ENCODE assay signal across 2 cellular contexts in the genomic region with DNA sequence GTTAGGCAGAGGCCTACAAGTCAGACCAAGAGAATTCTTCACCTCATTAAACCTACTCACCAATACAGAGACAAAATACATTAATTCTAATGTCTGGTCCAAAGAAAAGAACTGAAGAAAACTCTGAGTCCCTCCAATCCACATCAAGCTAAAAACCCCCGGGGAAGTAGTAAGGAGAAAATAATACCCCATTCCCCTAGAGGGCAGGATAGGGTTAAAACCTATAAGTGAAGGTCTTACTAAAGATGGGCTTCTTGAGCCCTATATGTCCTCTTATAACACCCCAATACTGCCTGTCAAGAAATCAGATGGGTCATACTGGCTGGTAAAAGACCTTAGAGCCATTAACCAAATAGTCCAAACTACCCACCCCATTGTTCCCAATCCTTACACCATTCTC.
TF ChIP-seq lines count a peak whose summit lies in the region.

No MANE protein-coding gene starts in this region.

TF ChIP-seq in GM23338, 12 proteins besides CTCF, POLR2A, EP300 and RAD21:
- no peak for TF ChIP-seq NANOG (IDR thresholded peaks at IDR 0.05; ENCODE audit: borderline replicate concordance)
- no peak for TF ChIP-seq EZH2phosphoT487 (IDR thresholded peaks at IDR 0.05; ENCODE audit: unreplicated experiment)
- TF ChIP-seq EZH2 (IDR thresholded peaks at IDR 0.05; ENCODE audit: low read depth, unreplicated experiment), result no peak
- no peak for TF ChIP-seq STAT1 (IDR thresholded peaks at IDR 0.05; ENCODE audit: unreplicated experiment)
- TF ChIP-seq, protein P1, sequence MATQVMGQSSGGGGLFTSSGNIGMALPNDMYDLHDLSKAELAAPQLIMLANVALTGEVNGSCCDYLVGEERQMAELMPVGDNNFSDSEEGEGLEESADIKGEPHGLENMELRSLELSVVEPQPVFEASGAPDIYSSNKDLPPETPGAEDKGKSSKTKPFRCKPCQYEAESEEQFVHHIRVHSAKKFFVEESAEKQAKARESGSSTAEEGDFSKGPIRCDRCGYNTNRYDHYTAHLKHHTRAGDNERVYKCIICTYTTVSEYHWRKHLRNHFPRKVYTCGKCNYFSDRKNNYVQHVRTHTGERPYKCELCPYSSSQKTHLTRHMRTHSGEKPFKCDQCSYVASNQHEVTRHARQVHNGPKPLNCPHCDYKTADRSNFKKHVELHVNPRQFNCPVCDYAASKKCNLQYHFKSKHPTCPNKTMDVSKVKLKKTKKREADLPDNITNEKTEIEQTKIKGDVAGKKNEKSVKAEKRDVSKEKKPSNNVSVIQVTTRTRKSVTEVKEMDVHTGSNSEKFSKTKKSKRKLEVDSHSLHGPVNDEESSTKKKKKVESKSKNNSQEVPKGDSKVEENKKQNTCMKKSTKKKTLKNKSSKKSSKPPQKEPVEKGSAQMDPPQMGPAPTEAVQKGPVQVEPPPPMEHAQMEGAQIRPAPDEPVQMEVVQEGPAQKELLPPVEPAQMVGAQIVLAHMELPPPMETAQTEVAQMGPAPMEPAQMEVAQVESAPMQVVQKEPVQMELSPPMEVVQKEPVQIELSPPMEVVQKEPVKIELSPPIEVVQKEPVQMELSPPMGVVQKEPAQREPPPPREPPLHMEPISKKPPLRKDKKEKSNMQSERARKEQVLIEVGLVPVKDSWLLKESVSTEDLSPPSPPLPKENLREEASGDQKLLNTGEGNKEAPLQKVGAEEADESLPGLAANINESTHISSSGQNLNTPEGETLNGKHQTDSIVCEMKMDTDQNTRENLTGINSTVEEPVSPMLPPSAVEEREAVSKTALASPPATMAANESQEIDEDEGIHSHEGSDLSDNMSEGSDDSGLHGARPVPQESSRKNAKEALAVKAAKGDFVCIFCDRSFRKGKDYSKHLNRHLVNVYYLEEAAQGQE (IDR thresholded peaks at IDR 0.05; ENCODE audit: unreplicated experiment), result no peak

TF ChIP-seq in H1, 55 proteins besides CTCF, POLR2A, EP300 and RAD21:
- TF ChIP-seq SUZ12 (IDR thresholded peaks at IDR 0.05; ENCODE audit: low read length) (no peak), YY1 (IDR thresholded peaks at IDR 0.05; ENCODE audit: low read depth, low read length) (no peak), FOSL1 (IDR thresholded peaks at IDR 0.05; ENCODE audit: insufficient read depth, low read depth, low read length) (no peak), JUND (IDR thresholded peaks at IDR 0.05; ENCODE audit: low read length) (no peak), TAF1 (IDR thresholded peaks at IDR 0.05; ENCODE audit: low read depth, low read length) (no peak)
